16 cellular contexts compared by ENCODE assay signal in genomic region chr7:91291902-91292301, GRCh38. TPM values are rescaled to one million over a fixed set of nuclear protein-coding genes. Genes with fewer than 3 reads are reported as not detected.
"Had no signal": no experiment of that assay in that cellular context is flagged by ENCODE, and none has a peak within 500 bp of the region (broad histone marks: within the 10 kb centered on the region; RNA-seq: fewer than 3 reads in every experiment).

No MANE protein-coding gene starts in this region.

- H3K9me3 Mint-ChIP-seq: activated CD4-positive, alpha-beta memory T cell treated with anti-CD3 and anti-CD28 coated beads for 36 hours; activated naive CD8-positive, alpha-beta T cell treated with anti-CD3 and anti-CD28 coated beads for 36 hours; dendritic cell treated with granulocyte-macrophage colony-stimulating factor and Interleukin-4, amounts not matched to agents 40 ng/mL and 50 ng/mL, for 4 days; naive thymus-derived CD8-positive, alpha-beta T cell; stimulated activated effector memory CD8-positive, alpha-beta T cell treated with anti-CD3 and anti-CD28 coated beads, Interleukin-12 subunit alpha, Interleukin-12 subunit beta, amount 100 ng/mL, for 72 hours had no signal

- H3K4me1 Mint-ChIP-seq: activated naive CD8-positive, alpha-beta T cell treated with anti-CD3 and anti-CD28 coated beads for 36 hours; naive thymus-derived CD8-positive, alpha-beta T cell; stimulated activated effector memory CD8-positive, alpha-beta T cell treated with anti-CD3 and anti-CD28 coated beads, Interleukin-12 subunit alpha, Interleukin-12 subunit beta, amount 100 ng/mL, for 72 hours had no signal

- H3K4me1 ChIP-seq: vagina had no signal

- H3K27me3 Mint-ChIP-seq: activated CD4-positive, alpha-beta memory T cell treated with anti-CD3 and anti-CD28 coated beads for 36 hours; progenitor cell of endocrine pancreas had no signal

- H3K27ac Mint-ChIP-seq: activated CD4-positive, alpha-beta memory T cell treated with anti-CD3 and anti-CD28 coated beads for 36 hours; activated naive CD8-positive, alpha-beta T cell treated with anti-CD3 and anti-CD28 coated beads for 36 hours; dendritic cell treated with granulocyte-macrophage colony-stimulating factor and Interleukin-4, amounts not matched to agents 40 ng/mL and 50 ng/mL, for 4 days; naive thymus-derived CD8-positive, alpha-beta T cell; progenitor cell of endocrine pancreas; stimulated activated effector memory CD8-positive, alpha-beta T cell treated with anti-CD3 and anti-CD28 coated beads, Interleukin-12 subunit alpha, Interleukin-12 subunit beta, amount 100 ng/mL, for 72 hours had no signal

- ATAC-seq: left colon; mucosa of descending colon; naive thymus-derived CD8-positive, alpha-beta T cell; right cardiac atrium; stimulated activated effector memory CD8-positive, alpha-beta T cell treated with anti-CD3 and anti-CD28 coated beads, Interleukin-12 subunit alpha, Interleukin-12 subunit beta, amount 100 ng/mL, for 72 hours had no signal

- H3K4me3 Mint-ChIP-seq: activated CD4-positive, alpha-beta memory T cell treated with anti-CD3 and anti-CD28 coated beads for 36 hours; activated naive CD8-positive, alpha-beta T cell treated with anti-CD3 and anti-CD28 coated beads for 36 hours; dendritic cell treated with granulocyte-macrophage colony-stimulating factor and Interleukin-4, amounts not matched to agents 40 ng/mL and 50 ng/mL, for 4 days; naive thymus-derived CD8-positive, alpha-beta T cell; stimulated activated effector memory CD8-positive, alpha-beta T cell treated with anti-CD3 and anti-CD28 coated beads, Interleukin-12 subunit alpha, Interleukin-12 subunit beta, amount 100 ng/mL, for 72 hours had no signal

- DNase-seq: activated CD4-positive, alpha-beta memory T cell treated with anti-CD3 and anti-CD28 coated beads for 36 hours; activated CD4-positive, alpha-beta T cell treated with anti-CD3 and anti-CD28 coated beads for 1 hour; activated gamma-delta T cell treated with Interleukin-2 at 50 U/mL for 16 hours; activated naive CD8-positive, alpha-beta T cell treated with anti-CD3 and anti-CD28 coated beads for 36 hours; activated T-cell treated with anti-CD3 and anti-CD28 coated beads, Interleukin-2, amount 50 U/mL, for 48 hours; brain microvascular endothelial cell; left colon; mucosa of descending colon; naive thymus-derived CD8-positive, alpha-beta T cell; right cardiac atrium had no signal

- H3K9me3 ChIP-seq: mucosa of descending colon, tibial nerve, vagina had no signal

- H3K36me3 ChIP-seq: brain microvascular endothelial cell, tibial nerve, vagina had no signal

- H3K4me2 ChIP-seq: smooth muscle cell had no signal

- H3K27ac ChIP-seq: brain microvascular endothelial cell, tibial nerve, vagina had no signal

- H3K27me3 ChIP-seq: brain microvascular endothelial cell, tibial nerve, vagina had no signal

- H3K4me3 ChIP-seq: mucosa of descending colon, smooth muscle cell, tibial nerve, vagina had no signal

- H3K36me3 Mint-ChIP-seq: activated CD4-positive, alpha-beta memory T cell treated with anti-CD3 and anti-CD28 coated beads for 36 hours; activated naive CD8-positive, alpha-beta T cell treated with anti-CD3 and anti-CD28 coated beads for 36 hours; naive thymus-derived CD8-positive, alpha-beta T cell; stimulated activated effector memory CD8-positive, alpha-beta T cell treated with anti-CD3 and anti-CD28 coated beads, Interleukin-12 subunit alpha, Interleukin-12 subunit beta, amount 100 ng/mL, for 72 hours had no signal

RNA-seq across cellular contexts. Expression of gene FZD1, which starts 27.7 kb away (rescaled TPM):
- total RNA-seq: naive thymus-derived CD8-positive, alpha-beta T cell had no signal
